ENCODE assay signal across 8 cellular contexts in the genomic region with DNA sequence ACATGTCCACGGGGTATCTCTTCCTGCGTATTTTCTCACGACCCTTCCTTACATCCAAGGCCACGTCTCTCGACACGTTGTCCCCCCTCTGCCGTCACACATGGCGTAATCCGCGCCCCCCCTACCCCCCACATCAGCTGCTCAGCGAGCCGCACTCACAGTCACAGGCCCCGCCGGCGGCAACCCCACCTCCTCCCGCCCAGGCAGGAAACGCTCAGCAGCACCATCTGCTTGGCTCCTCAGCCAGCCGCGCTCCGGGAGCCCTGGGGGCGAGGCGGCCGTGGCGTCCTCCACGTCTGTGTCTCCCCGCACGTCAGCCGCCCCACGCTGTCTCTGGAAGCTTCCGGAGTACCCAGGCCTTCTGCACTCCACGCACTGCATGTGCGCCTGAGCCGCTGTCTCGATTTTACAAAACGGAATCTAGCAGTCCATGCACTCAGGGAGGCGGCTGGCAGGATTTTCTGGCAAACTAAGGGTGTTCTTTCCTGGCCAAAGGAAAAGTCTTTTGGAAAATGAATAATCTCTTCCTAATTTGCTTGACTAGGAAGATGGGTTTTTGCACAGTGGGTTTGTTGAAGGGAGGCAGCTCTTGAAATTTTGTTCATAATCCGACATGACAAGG.
A peak's percentile ranks its signal among the peaks of the same experiment; 100 is the strongest.
DNase-seq lines count a peak whose midpoint lies in the region; ATAC-seq and TF ChIP-seq lines count a peak whose summit lies in the region.

No MANE protein-coding gene starts in this region.

- no peaks in the 10 kb centered on the region for H4K20me1 ChIP-seq in Loucy (ENCODE audit: insufficient read depth, low read length, poor library complexity, severe bottlenecking)

- no peak overlapping the region for H3K27ac ChIP-seq in mesenchymal stem cell (ENCODE audit: low read length, poor library complexity, severe bottlenecking)

- H4K8ac ChIP-seq in mesenchymal stem cell (ENCODE audit: low read length) = peak overlapping the region; percentile 62

- no peaks in the 10 kb centered on the region for H3K79me1 ChIP-seq in mesenchymal stem cell (replicated peaks; ENCODE audit: low read length, poor library complexity, severe bottlenecking)

- H3K27me3 ChIP-seq in Loucy (ENCODE audit: insufficient read depth, low read length, poor library complexity, severe bottlenecking) (no peaks in the 10 kb centered on the region), mesenchymal stem cell (ENCODE audit: control insufficient read depth in 1 of 2, insufficient read depth in 1 of 2, low read length in 2 of 2) (peaks cover 0 to 13% of the 10 kb centered on the region in 2 experiments)

- no peak overlapping the region for H2AK5ac ChIP-seq in mesenchymal stem cell (ENCODE audit: low read length, severe bottlenecking)

- H3K4me1 ChIP-seq in Loucy (ENCODE audit: insufficient read depth, low read length, poor library complexity, severe bottlenecking) (peaks cover 39% of the 10 kb centered on the region), mesenchymal stem cell (ENCODE audit: control insufficient read depth, insufficient read depth, low read depth, low read length) (peaks cover 6% of the 10 kb centered on the region)

- H3K9me2 ChIP-seq in Loucy (replicated peaks; ENCODE audit: low read depth, low read length) = no peaks in the 10 kb centered on the region

- peak overlapping the region in 1 of 2 experiments; percentile 38 for H3K18ac ChIP-seq in mesenchymal stem cell (ENCODE audit: low read depth in 1 of 2, low read length in 2 of 2)

- ATAC-seq in GM19025 (IDR thresholded peaks at IDR 0.05; ENCODE audit: low read depth, unreplicated experiment) (peak; percentile 57), HG03521 (IDR thresholded peaks at IDR 0.05; ENCODE audit: unreplicated experiment) (no peak)

- no peaks in the 10 kb centered on the region; the same call in 1 of the 2 replicates for H3K79me2 ChIP-seq in Loucy (ENCODE audit: insufficient read depth, low read length)

- H4K91ac ChIP-seq in mesenchymal stem cell (ENCODE audit: low read length) = peak overlapping the region; percentile 58

- H3K9me3 ChIP-seq in Loucy (ENCODE audit: insufficient read depth, low read depth, low read length) = no peaks in the 10 kb centered on the region
- H3K9me3 ChIP-seq in mesenchymal stem cell (ENCODE audit: control insufficient read depth, low read length) = no peaks in the 10 kb centered on the region

- H2BK15ac ChIP-seq in mesenchymal stem cell (ENCODE audit: low read depth, poor library complexity, severe bottlenecking) = peak overlapping the region; percentile 68

- no peak overlapping the region for H2BK12ac ChIP-seq in mesenchymal stem cell (ENCODE audit: low read length in 2 of 2)

- no peak overlapping the region for H3K14ac ChIP-seq in mesenchymal stem cell (ENCODE audit: low read length in 2 of 2)

- no peaks in the 10 kb centered on the region for H3F3A ChIP-seq in Loucy (ENCODE audit: low read depth)

- H3K4me2 ChIP-seq in Loucy (ENCODE audit: low read depth, low read length, poor library complexity, severe bottlenecking) = peak overlapping the region; percentile 88
- no peak overlapping the region for H3K4me2 ChIP-seq in mesenchymal stem cell (ENCODE audit: low read length, poor library complexity, severe bottlenecking)

- peak overlapping the region; percentile 73 for H3K4me3 ChIP-seq in Loucy (ENCODE audit: low read length, poor library complexity, severe bottlenecking)
- H3K4me3 ChIP-seq in mesenchymal stem cell (ENCODE audit: insufficient read depth in 1 of 2, low read depth in 1 of 2, low read length in 2 of 2) = peak overlapping the region in 1 of 2 experiments; percentile 43

- WGBS in mesenchymal stem cell = 44% methylated on average over 37 of the region's 37 CpGs

- peak; percentile 47 to 59 for DNase-seq in activated CD4-positive, alpha-beta T cell treated with anti-CD3 and anti-CD28 coated beads, Interleukin-2, amount 50 U/mL, for 24 hours (ENCODE audit: low read depth in 1 of 2, low spot score in 1 of 2)
- DNase-seq in dedifferentiated amniotic fluid mesenchymal stem cell (ENCODE audit: extremely low spot score) (peak; percentile 26), mesenchymal stem cell (peak; percentile 58), NOMO-1 (lab: John Stamatoyannopoulos, UW; ENCODE audit: unreplicated experiment in 2 of 2) (no peak)
- DNase-seq in stimulated activated CD8-positive, alpha-beta memory T cell treated with anti-CD3 and anti-CD28 coated beads, Interleukin-2, amount 100 ng/mL, for 48 hours (ENCODE audit: low read depth in 2 of 2) = peak; percentile 49 to 60

- peak overlapping the region; percentile 68 for H3K9ac ChIP-seq in Loucy (ENCODE audit: low read depth, low read length, poor library complexity, severe bottlenecking)
- peak overlapping the region; percentile 76 for H3K9ac ChIP-seq in mesenchymal stem cell (ENCODE audit: low read length)

- no peak for TF ChIP-seq CTCF in Loucy (conservative IDR thresholded peaks at IDR 0.05; ENCODE audit: low read length)

- H3K4ac ChIP-seq in mesenchymal stem cell (ENCODE audit: low read depth in 1 of 2, low read length in 2 of 2) = peak overlapping the region in 1 of 2 experiments; percentile 10

- no peaks in the 10 kb centered on the region for H3K36me3 ChIP-seq in Loucy (ENCODE audit: insufficient read depth, low read length)
- no peaks in the 10 kb centered on the region for H3K36me3 ChIP-seq in mesenchymal stem cell (ENCODE audit: control insufficient read depth in 1 of 2, insufficient read depth in 2 of 2, low read depth in 1 of 2, low read length in 2 of 2)

- no peak overlapping the region for H2BK5ac ChIP-seq in mesenchymal stem cell (ENCODE audit: low read depth, low read length, poor library complexity, severe bottlenecking)

- no peak overlapping the region for H2BK120ac ChIP-seq in mesenchymal stem cell (ENCODE audit: low read depth, low read length)

- no peak overlapping the region for H3K23ac ChIP-seq in mesenchymal stem cell (ENCODE audit: low read length in 2 of 2)

- H2AFZ ChIP-seq in Loucy (ENCODE audit: low read length) = peak overlapping the region; percentile 82
- H2AFZ ChIP-seq in mesenchymal stem cell (ENCODE audit: low read depth, low read length) = peak overlapping the region; percentile 44

Comparison
In these comparisons a context has a peak if more than half of its experiments do, and no peak if none do; other contexts are left out.
1. DNase-seq: peak in activated CD4-positive, alpha-beta T cell treated with anti-CD3 and anti-CD28 coated beads, Interleukin-2, amount 50 U/mL, for 24 hours (2 of 2), dedifferentiated amniotic fluid mesenchymal stem cell (single experiment), mesenchymal stem cell (single experiment) and stimulated activated CD8-positive, alpha-beta memory T cell treated with anti-CD3 and anti-CD28 coated beads, Interleukin-2, amount 100 ng/mL, for 48 hours (2 of 2); none in NOMO-1 (0 of 2).